In genomic region chr12:105233045-105233905, GRCh38 we compare ENCODE assay signal across 12 cellular contexts. TPM values are rescaled to one million over a fixed set of nuclear protein-coding genes. Genes with fewer than 3 reads are reported as not detected.
DNase-seq lines count a peak whose midpoint lies in the region; ATAC-seq and TF ChIP-seq lines count a peak whose summit lies in the region.
"Had no signal": no experiment of that assay in that cellular context is flagged by ENCODE, and none has a peak within 500 bp of the region (broad histone marks: within the 10 kb centered on the region; RNA-seq: fewer than 3 reads in every experiment).

No MANE protein-coding gene starts in this region.

- TF ChIP-seq CTCF in AG04450 (IDR thresholded peaks at IDR 0.05; ENCODE audit: low read depth, low read length), result no peak
- TF ChIP-seq CTCF in MM.1S (IDR thresholded peaks at IDR 0.05; ENCODE audit: low read length), result no peak
- TF ChIP-seq CTCF in fibroblast of mammary gland (conservative IDR thresholded peaks at IDR 0.05; ENCODE audit: control insufficient read depth, insufficient read depth, low read depth, low read length), result no peak
- TF ChIP-seq CTCF in neutrophil (IDR thresholded peaks at IDR 0.05), result no peak
- no peak for TF ChIP-seq CTCF in CD8-positive, alpha-beta T cell (IDR thresholded peaks at IDR 0.05)

- no peaks in the 10 kb centered on the region for H3K27me3 ChIP-seq in AG04450 (ENCODE audit: control insufficient read depth, insufficient read depth, low read length)
- no peaks in the 10 kb centered on the region for H3K27me3 ChIP-seq in MM.1S (replicated peaks; ENCODE audit: insufficient read depth, low read length)
- H3K27me3 ChIP-seq in neutrophil, result no peaks in the 10 kb centered on the region
- H3K27me3 ChIP-seq in CD8-positive, alpha-beta T cell (ENCODE audit: insufficient read depth, low read length), result no peaks in the 10 kb centered on the region
- H3K27me3 ChIP-seq: MG63, spleen had no signal

- H3K36me3 Mint-ChIP-seq in CD8-positive, alpha-beta T cell, result peaks cover 44% of the 10 kb centered on the region

- H3K9ac ChIP-seq in MM.1S (ENCODE audit: low read length), result no peak overlapping the region

- H3K27ac Mint-ChIP-seq in CD8-positive, alpha-beta T cell, result no peak overlapping the region
- H3K27ac Mint-ChIP-seq: activated T-helper 1 cell treated with anti-CD3 and anti-CD28 coated beads, Interleukin-12 subunit alpha, Interleukin-12 subunit beta, Interleukin-2, Interleukin-4 antibody, amounts not matched to agents 30 ng/mL and 10 ng/mL and 1 ng/mL, durations not matched to agents 14 hours and 24 hours and 36 hours had no signal

- no peaks in the 10 kb centered on the region for H3K27me3 Mint-ChIP-seq in CD8-positive, alpha-beta T cell (ENCODE audit: low read depth)

- POLR2A ChIA-PET in AG04450 (lab: Yijun Ruan, JAX), result no interaction called here
- POLR2A ChIA-PET in CD8-positive, alpha-beta T cell (lab: Charles Lee), result interaction anchor here (0.6 kb wide), 1 partner anchor 9 kb away, joined by 3 read pairs; no protein-coding TSS in a partner anchor

- H3K4me3 Mint-ChIP-seq in CD8-positive, alpha-beta T cell, result no peak overlapping the region

- peak overlapping the region; percentile 78 for H3K4me2 ChIP-seq in MM.1S (ENCODE audit: low read depth, low read length)

- peaks cover 16% of the 10 kb centered on the region for H3F3A ChIP-seq in MM.1S (ENCODE audit: insufficient read depth, low read length)

- H3K9me3 Mint-ChIP-seq in CD8-positive, alpha-beta T cell, result no peaks in the 10 kb centered on the region
- H3K9me3 Mint-ChIP-seq: activated T-helper 1 cell treated with anti-CD3 and anti-CD28 coated beads, Interleukin-12 subunit alpha, Interleukin-12 subunit beta, Interleukin-2, Interleukin-4 antibody, amounts not matched to agents 30 ng/mL and 10 ng/mL and 1 ng/mL, durations not matched to agents 14 hours and 24 hours and 36 hours had no signal

- H3K4me1 Mint-ChIP-seq in CD8-positive, alpha-beta T cell (ENCODE audit: low read depth), result peaks cover 65% of the 10 kb centered on the region

- H4K20me1 ChIP-seq in MM.1S (ENCODE audit: insufficient read depth, low read length), result no peaks in the 10 kb centered on the region

- no peak overlapping the region for H3K27ac ChIP-seq in AG04450 (ENCODE audit: low read depth, low read length)
- H3K27ac ChIP-seq in MM.1S (ENCODE audit: low read length), result no peak overlapping the region
- peak overlapping the region; percentile 10 for H3K27ac ChIP-seq in neutrophil
- H3K27ac ChIP-seq in CD8-positive, alpha-beta T cell (ENCODE audit: low read depth, low read length), result no peak overlapping the region

- intact Hi-C loops in CD8-positive, alpha-beta T cell (cut with DNase I, micrococcal nuclease), result loop anchor here in 1 of 2 experiments (10.0 kb wide), 2 partner anchors 928 to 1388 kb away; partner anchors contain the start of genes EID3 and NT5DC3

- peaks cover 35% of the 10 kb centered on the region for H3K4me1 ChIP-seq in MM.1S (ENCODE audit: low read length)
- H3K4me1 ChIP-seq in neutrophil (ENCODE audit: control insufficient read depth in 1 of 2, insufficient read depth in 1 of 2, low read depth in 1 of 2, low read length in 1 of 2), result peaks cover 44 to 47% of the 10 kb centered on the region in 2 experiments
- peaks cover 30% of the 10 kb centered on the region for H3K4me1 ChIP-seq in CD8-positive, alpha-beta T cell (ENCODE audit: insufficient read depth, low read length)

- no peak for ATAC-seq in CD8-positive, alpha-beta T cell

- CTCF ChIA-PET in AG04450 (lab: Charles Lee), result interaction anchor here (0.6 kb wide), 1 partner anchor 604 kb away, joined by 3 read pairs; no protein-coding TSS in a partner anchor
- CTCF ChIA-PET in CD8-positive, alpha-beta T cell (lab: Charles Lee), result interaction anchor here (0.6 to 4.1 kb wide), 2 partner anchors 98 to 895 kb away, joined by 3 to 13 read pairs; partner anchors contain the start of gene C12orf75

- H3K79me2 ChIP-seq in MM.1S (ENCODE audit: low read length), result peaks cover 59% of the 10 kb centered on the region

- no peak for DNase-seq in AG04450 (ENCODE audit: low read depth, low spot score)
- DNase-seq in MM.1S, result no peak
- peak; percentile 46 for DNase-seq in fibroblast of mammary gland (ENCODE audit: low read depth)
- no peak for DNase-seq in CD8-positive, alpha-beta T cell
- DNase-seq in stimulated activated CD4-positive, alpha-beta T cell treated with anti-CD3 and anti-CD28 coated beads, Interleukin-4, amount 100 ng/mL, for 4 hours, result no peak
- DNase-seq in RKO (ENCODE audit: low spot score), result no peak
- no peak for DNase-seq in NCI-H2029 treated with DMSO at 0.1 percent for 48 hours (lab: John Stamatoyannopoulos, UW)
- DNase-seq: MG63; spleen; stimulated activated naive CD4-positive, alpha-beta T cell treated with Interleukin-2 at 50 U/mL for 16 hours had no signal

- H3K9me3 ChIP-seq in AG04450 (ENCODE audit: control insufficient read depth, insufficient read depth, low read length), result no peaks in the 10 kb centered on the region
- no peaks in the 10 kb centered on the region for H3K9me3 ChIP-seq in MM.1S (replicated peaks; ENCODE audit: insufficient read depth, low read length)
- no peaks in the 10 kb centered on the region for H3K9me3 ChIP-seq in neutrophil
- no peaks in the 10 kb centered on the region for H3K9me3 ChIP-seq in CD8-positive, alpha-beta T cell (ENCODE audit: low read length)
- H3K9me3 ChIP-seq: MG63, spleen had no signal

- H3K36me3 ChIP-seq in MM.1S (replicated peaks; ENCODE audit: insufficient read depth, low read length), result no peaks in the 10 kb centered on the region
- peaks cover 28% of the 10 kb centered on the region for H3K36me3 ChIP-seq in neutrophil
- no peaks in the 10 kb centered on the region for H3K36me3 ChIP-seq in CD8-positive, alpha-beta T cell (ENCODE audit: insufficient read depth, low read length)

- H3K4me3 ChIP-seq in AG04450 (ENCODE audit: low read depth, low read length), result peak overlapping the region; percentile 20
- H3K4me3 ChIP-seq in MM.1S (ENCODE audit: low read length), result no peak overlapping the region
- peak overlapping the region; percentile 28 for H3K4me3 ChIP-seq in fibroblast of mammary gland (ENCODE audit: control insufficient read depth, low read depth, low read length)
- no peak overlapping the region for H3K4me3 ChIP-seq in neutrophil (ENCODE audit: low read depth in 1 of 2, low read length in 1 of 2)
- no peak overlapping the region for H3K4me3 ChIP-seq in CD8-positive, alpha-beta T cell (ENCODE audit: low read depth, low read length)
- H3K4me3 ChIP-seq: MG63 had no signal

- H2AFZ ChIP-seq in MM.1S (ENCODE audit: low read length), result no peak overlapping the region

- no peaks in the 10 kb centered on the region for H3K9me2 ChIP-seq in MM.1S (replicated peaks; ENCODE audit: insufficient read depth, low read length)

RNA-seq across cellular contexts. Expression of gene APPL2, which starts 2.7 kb away (rescaled TPM):
- polyA plus RNA-seq in AG04450 (2011; rRNA removed), result 37.8 and 50.1 TPM in 2 replicates
- 38.0 and 50.2 TPM in 2 replicates for polyA minus RNA-seq in AG04450 (2011; rRNA and poly(A)+ RNA removed)
- total RNA-seq in CD8-positive, alpha-beta T cell, result 10 to 100 TPM; 53.1 to 60.6 TPM

Comparison
In these comparisons a context has a peak if more than half of its experiments do, and no peak if none do; other contexts are left out.
1. H3K4me3 ChIP-seq: peak in AG04450 (single experiment) and fibroblast of mammary gland (single experiment); none in MM.1S (single experiment), neutrophil (0 of 2) and CD8-positive, alpha-beta T cell (single experiment).